In the genomic region with DNA sequence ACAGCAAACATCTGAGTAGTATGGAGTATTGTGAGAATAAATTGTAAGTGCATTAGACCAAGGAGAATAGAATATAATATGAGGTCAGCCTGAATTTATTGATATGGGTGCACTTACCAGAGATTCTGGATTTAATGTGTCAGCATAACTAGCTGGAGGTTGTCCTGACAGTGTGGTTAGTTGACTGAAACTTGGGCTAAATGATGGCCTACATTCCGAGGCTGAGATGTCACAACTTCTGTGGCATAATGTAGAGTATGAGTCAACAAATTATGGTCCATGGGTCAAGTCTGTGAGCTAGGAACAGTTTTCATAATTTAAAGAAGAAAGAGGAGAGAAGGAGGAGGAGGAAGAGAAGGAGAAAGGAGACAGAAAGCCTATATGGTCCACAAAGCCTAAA, we compare ENCODE assay signal across 16 cellular contexts.
DNase-seq lines count a peak whose midpoint lies in the region; TF ChIP-seq lines count a peak whose summit lies in the region.
"Had no signal": no experiment of that assay in that cellular context is flagged by ENCODE, and none has a peak within 500 bp of the region (broad histone marks: within the 10 kb centered on the region; RNA-seq: fewer than 3 reads in every experiment).

No MANE protein-coding gene starts in this region.

- no peak for TF ChIP-seq CTCF in RWPE1 (conservative IDR thresholded peaks at IDR 0.05; ENCODE audit: low read depth)
- no peak for TF ChIP-seq CTCF in suprapubic skin (IDR thresholded peaks at IDR 0.05)

- CTCF ChIA-PET in RWPE1 (lab: Yijun Ruan, JAX): no interaction called here

- no peaks in the 10 kb centered on the region for H3K36me3 ChIP-seq in suprapubic skin
- H3K36me3 ChIP-seq: thyroid gland had no signal

- no peak for TF ChIP-seq EP300 in suprapubic skin (IDR thresholded peaks at IDR 0.05)

- WGBS in suprapubic skin: 41% methylated on average over 1 of the region's 1 CpG

- no peak for TF ChIP-seq POLR2A in suprapubic skin (IDR thresholded peaks at IDR 0.05)

- no peak overlapping the region for H3K4me3 ChIP-seq in suprapubic skin
- H3K4me3 ChIP-seq: thyroid gland had no signal

- H3K27me3 ChIP-seq in suprapubic skin: no peaks in the 10 kb centered on the region
- H3K27me3 ChIP-seq: thyroid gland had no signal

- DNase-seq in EL (peak; percentile 90), NOMO-1 (lab: John Stamatoyannopoulos, UW; ENCODE audit: unreplicated experiment in 2 of 2) (peak; percentile 4 to 51), epithelial cell of prostate (ENCODE audit: low read depth, low spot score) (peak; percentile 46), renal cortical epithelial cell (ENCODE audit: low read depth) (peak; percentile 76), RWPE1 (ENCODE audit: low spot score) (no peak), suprapubic skin (ENCODE audit: low spot score in 2 of 2) (no peak), midbrain (lab: John Stamatoyannopoulos, UW) (no peak), hypothalamus (lab: John Stamatoyannopoulos, UW) (no peak)
- DNase-seq: activated CD4-positive, alpha-beta T cell treated with anti-CD3 and anti-CD28 coated beads, Interleukin-2, amount 50 U/mL, for 4 hours; activated naive CD4-positive, alpha-beta T cell treated with anti-CD3 and anti-CD28 coated beads for 36 hours; CD4-positive, alpha-beta memory T cell; H7; Kasumi-1; NCI-H510A treated with DMSO at 0.1 percent for 48 hours; retina; thyroid gland had no signal

- POLR2A ChIA-PET in RWPE1 (lab: Yijun Ruan, JAX; ENCODE audit: low non-redundant PET): no interaction called here

- H3K27ac ChIP-seq in epithelial cell of prostate (no peak overlapping the region), RWPE1 (no peak overlapping the region), suprapubic skin (no peak overlapping the region)

- no peaks in the 10 kb centered on the region for H3K9me3 ChIP-seq in suprapubic skin
- H3K9me3 ChIP-seq: thyroid gland had no signal

- peaks cover 11% of the 10 kb centered on the region for H3K4me1 ChIP-seq in suprapubic skin

Comparison
In these comparisons a context has a peak if more than half of its experiments do, and no peak if none do; other contexts are left out.
1. DNase-seq: peak in EL (single experiment), NOMO-1 (2 of 2), epithelial cell of prostate (single experiment) and renal cortical epithelial cell (single experiment); none in RWPE1 (single experiment), suprapubic skin (0 of 2), midbrain (single experiment) and hypothalamus (0 of 51).